8 cellular contexts compared by ENCODE assay signal in the genomic region with DNA sequence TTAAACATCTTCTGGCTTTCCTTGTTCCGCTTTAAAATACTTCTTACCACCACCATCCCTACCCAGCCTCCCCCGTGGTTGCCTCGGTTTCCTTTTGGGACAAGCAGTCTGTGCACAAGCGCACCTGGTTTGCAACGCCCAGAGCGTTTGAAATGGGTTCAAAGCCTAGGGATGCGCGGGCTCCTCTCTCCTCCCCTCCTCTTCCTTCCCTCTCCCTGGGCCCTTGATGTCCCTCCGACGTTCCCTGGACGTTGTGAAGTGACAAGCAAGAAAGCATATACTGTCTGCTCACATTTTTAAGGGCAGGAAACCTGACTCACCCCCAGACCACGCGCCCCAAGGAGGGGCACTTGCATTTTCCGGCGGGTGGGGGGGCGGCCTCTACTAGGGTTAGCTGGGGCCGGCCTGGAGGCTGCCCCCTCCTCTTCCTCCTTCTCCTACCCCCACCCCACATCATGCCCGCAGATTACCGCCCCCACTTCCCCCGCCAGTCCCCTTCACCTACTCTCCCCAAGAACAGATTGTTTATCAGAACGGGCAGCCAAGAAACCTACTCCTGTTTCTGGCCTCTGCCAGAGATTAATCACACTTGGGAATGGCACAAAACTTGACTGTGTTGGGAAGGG. TPM values are rescaled to one million over a fixed set of nuclear protein-coding genes. Genes with fewer than 3 reads are reported as not detected.
DNase-seq lines count a peak whose midpoint lies in the region; ATAC-seq and TF ChIP-seq lines count a peak whose summit lies in the region.

No MANE protein-coding gene starts in this region.

- TF ChIP-seq CTCF in right atrium auricular region (IDR thresholded peaks at IDR 0.05) (no peak), foreskin keratinocyte (conservative IDR thresholded peaks at IDR 0.05) (no peak)

- peak in 3 of 4 experiments; percentile 8 to 26 (median 24) for DNase-seq in activated CD4-positive, CD25-positive, alpha-beta regulatory T cell (lab: John Stamatoyannopoulos, UW)
- peak; percentile 75 for DNase-seq in activated T-cell treated with anti-CD3 and anti-CD28 coated beads, Interleukin-2, amount 50 U/mL, for 24 hours
- no peak for DNase-seq in right atrium auricular region (ENCODE audit: low spot score)
- peak; percentile 61 to 69 for DNase-seq in stimulated activated CD4-positive, alpha-beta T cell treated with anti-CD3 and anti-CD28 coated beads, Interleukin-2, amount 100 ng/mL, for 24 hours
- no peak for DNase-seq in foreskin keratinocyte
- no peak for DNase-seq in medulla oblongata (ENCODE audit: extremely low spot score)

- H3K27me3 ChIP-seq in right atrium auricular region (no peaks in the 10 kb centered on the region), foreskin keratinocyte (no peaks in the 10 kb centered on the region)

- H3K4me3 Mint-ChIP-seq in activated T-cell treated with anti-CD3 and anti-CD28 coated beads, Interleukin-2, amount 50 U/mL, for 24 hours = peak overlapping the region; percentile 76

- no peaks in the 10 kb centered on the region for H3K9me3 Mint-ChIP-seq in activated T-cell treated with anti-CD3 and anti-CD28 coated beads, Interleukin-2, amount 50 U/mL, for 24 hours

- no peak overlapping the region for H3K4me3 ChIP-seq in right atrium auricular region

- no peaks in the 10 kb centered on the region for H3K9me3 ChIP-seq in right atrium auricular region

- ATAC-seq in activated CD4-positive, CD25-positive, alpha-beta regulatory T cell treated with anti-CD3 and anti-CD28 coated beads, Interleukin-2, amount 50 U/mL, for 24 hours = no peak
- ATAC-seq in foreskin keratinocyte = no peak
- no peak for ATAC-seq in GM21526 (IDR thresholded peaks at IDR 0.05; ENCODE audit: low FRiP score, unreplicated experiment)

- H3K4me1 ChIP-seq in right atrium auricular region = peaks cover 0 to 82% of the 10 kb centered on the region in 2 donors
- peaks cover 38% of the 10 kb centered on the region for H3K4me1 ChIP-seq in foreskin keratinocyte

- H3K27ac Mint-ChIP-seq in activated T-cell treated with anti-CD3 and anti-CD28 coated beads, Interleukin-2, amount 50 U/mL, for 24 hours = peak overlapping the region; percentile 97

- H3K36me3 ChIP-seq in right atrium auricular region = no peaks in the 10 kb centered on the region

- H3K27me3 Mint-ChIP-seq in activated T-cell treated with anti-CD3 and anti-CD28 coated beads, Interleukin-2, amount 50 U/mL, for 24 hours = no peaks in the 10 kb centered on the region

- H3K36me3 Mint-ChIP-seq in activated T-cell treated with anti-CD3 and anti-CD28 coated beads, Interleukin-2, amount 50 U/mL, for 24 hours (ENCODE audit: low read depth) = peaks cover 2% of the 10 kb centered on the region

- H3K27ac ChIP-seq in right atrium auricular region = peak overlapping the region; percentile 91 to 98
- no peak overlapping the region for H3K27ac ChIP-seq in foreskin keratinocyte

- peaks cover 82% of the 10 kb centered on the region for H3K4me1 Mint-ChIP-seq in activated T-cell treated with anti-CD3 and anti-CD28 coated beads, Interleukin-2, amount 50 U/mL, for 24 hours (ENCODE audit: low read depth)

RNA-seq across cellular contexts. Expression of a gene that starts 9.5 kb away (rescaled TPM):
- total RNA-seq in right atrium auricular region (10 to 100 TPM; 42.0 to 51.1 TPM), foreskin keratinocyte (20.2 and 20.7 TPM in 2 replicates)
- 8.0 and 8.7 TPM in 2 replicates for polyA plus RNA-seq in foreskin keratinocyte

Comparison
In these comparisons a context has a peak if more than half of its experiments do, and no peak if none do; other contexts are left out.
1. DNase-seq: peak in activated CD4-positive, CD25-positive, alpha-beta regulatory T cell (3 of 4), activated T-cell treated with anti-CD3 and anti-CD28 coated beads, Interleukin-2, amount 50 U/mL, for 24 hours (single experiment) and stimulated activated CD4-positive, alpha-beta T cell treated with anti-CD3 and anti-CD28 coated beads, Interleukin-2, amount 100 ng/mL, for 24 hours (2 of 2); none in right atrium auricular region (single experiment), foreskin keratinocyte (0 of 2) and medulla oblongata (single experiment).